Comparison of ENCODE assay signal across 1 cellular context in genomic region chr17:31936615-31937609, GRCh38.
TF ChIP-seq lines count a peak whose summit lies in the region.
"Not testable (repeated sequence)": the region's sequence is repeated elsewhere in the genome, so short reads cannot be mapped to it uniquely, and the experiment has no call there.

Gene SUZ12, plus strand, starts transcription at chr17:31937007. Its CDS starts 240 bp downstream, at chr17:31937247.

TF ChIP-seq in K562, 482 proteins besides CTCF, POLR2A, EP300 and RAD21 (continued from another document):
- peak; percentile 62; the same call in 1 of the 2 replicates for TF ChIP-seq ARID4B (CRISPR knock-in tag; IDR thresholded peaks at IDR 0.05)
- TF ChIP-seq ZNF766 (CRISPR knock-in tag; conservative IDR thresholded peaks at IDR 0.05), result peak; percentile 60; the same call in 1 of the 2 replicates
- TF ChIP-seq PHF8 (IDR thresholded peaks at IDR 0.05; ENCODE audit: borderline replicate concordance, low read length), result peak; percentile 60; the same call in 1 of the 2 replicates
- 0 out of 2 replicates have a peak, but pooled peaks have one; percentile 17 for TF ChIP-seq ETS1 (conservative IDR thresholded peaks at IDR 0.05; ENCODE audit: control insufficient read depth, low read depth, low read length)
- peak; percentile 91 for TF ChIP-seq ZNF384 (IDR thresholded peaks at IDR 0.05; ENCODE audit: low read depth, low read length)
- 0 out of 2 replicates have a peak, but pooled peaks have one; percentile 25 for TF ChIP-seq POLR2AphosphoS2 (IDR thresholded peaks at IDR 0.05; ENCODE audit: low read length)
- TF ChIP-seq, protein P1, sequence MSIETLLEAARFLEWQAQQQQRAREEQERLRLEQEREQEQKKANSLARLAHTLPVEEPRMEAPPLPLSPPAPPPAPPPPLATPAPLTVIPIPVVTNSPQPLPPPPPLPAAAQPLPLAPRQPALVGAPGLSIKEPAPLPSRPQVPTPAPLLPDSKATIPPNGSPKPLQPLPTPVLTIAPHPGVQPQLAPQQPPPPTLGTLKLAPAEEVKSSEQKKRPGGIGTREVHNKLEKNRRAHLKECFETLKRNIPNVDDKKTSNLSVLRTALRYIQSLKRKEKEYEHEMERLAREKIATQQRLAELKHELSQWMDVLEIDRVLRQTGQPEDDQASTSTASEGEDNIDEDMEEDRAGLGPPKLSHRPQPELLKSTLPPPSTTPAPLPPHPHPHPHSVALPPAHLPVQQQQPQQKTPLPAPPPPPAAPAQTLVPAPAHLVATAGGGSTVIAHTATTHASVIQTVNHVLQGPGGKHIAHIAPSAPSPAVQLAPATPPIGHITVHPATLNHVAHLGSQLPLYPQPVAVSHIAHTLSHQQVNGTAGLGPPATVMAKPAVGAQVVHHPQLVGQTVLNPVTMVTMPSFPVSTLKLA (conservative IDR thresholded peaks at IDR 0.05), result peak in 1 of 2 experiments; percentile 49; a peak in 2 of 4 replicates
- TF ChIP-seq SUPT5H (IDR thresholded peaks at IDR 0.05), result peak; percentile 89
- TF ChIP-seq RBFOX2 (IDR thresholded peaks at IDR 0.05; ENCODE audit: low read depth, low read length), result peak; percentile 83
- TF ChIP-seq L3MBTL2 (IDR thresholded peaks at IDR 0.05), result peak; percentile 75
- peak; percentile 48; the same call in 1 of the 2 replicates for TF ChIP-seq MYBL2 (IDR thresholded peaks at IDR 0.05; ENCODE audit: low read depth)
- not testable (repeated sequence) for TF ChIP-seq MYBL2 (CRISPR knock-in tag; IDR thresholded peaks at IDR 0.05; ENCODE audit: borderline replicate concordance)
- TF ChIP-seq MBD2 (IDR thresholded peaks at IDR 0.05; ENCODE audit: borderline replicate concordance, low read depth), result peak; percentile 28; the same call in 1 of the 2 replicates
- TF ChIP-seq ATF7 (IDR thresholded peaks at IDR 0.05), result 0 out of 2 replicates have a peak, but pooled peaks have one; percentile 39
- TF ChIP-seq ARID2 (IDR thresholded peaks at IDR 0.05), result 0 out of 2 replicates have a peak, but pooled peaks have one; percentile 4
- TF ChIP-seq NRF1 (conservative IDR thresholded peaks at IDR 0.05 in 1 of 2, IDR thresholded peaks at IDR 0.05 in 1 of 2), result peak in 1 of 2 experiments; percentile 47; a peak in 3 of 4 replicates
- peak; percentile 35 for TF ChIP-seq SP2 (IDR thresholded peaks at IDR 0.05; ENCODE audit: extremely low read depth, low read depth, low read length, poor library complexity, severe bottlenecking)
- TF ChIP-seq, protein P2, sequence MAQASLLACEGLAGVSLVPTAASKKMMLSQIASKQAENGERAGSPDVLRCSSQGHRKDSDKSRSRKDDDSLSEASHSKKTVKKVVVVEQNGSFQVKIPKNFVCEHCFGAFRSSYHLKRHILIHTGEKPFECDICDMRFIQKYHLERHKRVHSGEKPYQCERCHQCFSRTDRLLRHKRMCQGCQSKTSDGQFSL (CRISPR knock-in tag; IDR thresholded peaks at IDR 0.05), result not testable (repeated sequence)
- TF ChIP-seq, protein P2 (tag; IDR thresholded peaks at IDR 0.05), result peak in 1 of 2 experiments; percentile 44; a peak in 1 of 4 replicates
- peak; percentile 54 for TF ChIP-seq CXXC5 (CRISPR knock-in tag; IDR thresholded peaks at IDR 0.05)
- TF ChIP-seq, protein P3, sequence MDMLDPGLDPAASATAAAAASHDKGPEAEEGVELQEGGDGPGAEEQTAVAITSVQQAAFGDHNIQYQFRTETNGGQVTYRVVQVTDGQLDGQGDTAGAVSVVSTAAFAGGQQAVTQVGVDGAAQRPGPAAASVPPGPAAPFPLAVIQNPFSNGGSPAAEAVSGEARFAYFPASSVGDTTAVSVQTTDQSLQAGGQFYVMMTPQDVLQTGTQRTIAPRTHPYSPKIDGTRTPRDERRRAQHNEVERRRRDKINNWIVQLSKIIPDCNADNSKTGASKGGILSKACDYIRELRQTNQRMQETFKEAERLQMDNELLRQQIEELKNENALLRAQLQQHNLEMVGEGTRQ (CRISPR knock-in tag; IDR thresholded peaks at IDR 0.05), result peak; percentile 21; the same call in 1 of the 2 replicates
- TF ChIP-seq EGR1 (conservative IDR thresholded peaks at IDR 0.05), result peak; percentile 37; the same call in 1 of the 2 replicates
- peak; percentile 77 for TF ChIP-seq POLR2B (IDR thresholded peaks at IDR 0.05; ENCODE audit: low read depth, partially characterized antibody)
- TF ChIP-seq RNF2 (IDR thresholded peaks at IDR 0.05), result peak; percentile 58; the same call in 1 of the 2 replicates
- TF ChIP-seq CBX1 (IDR thresholded peaks at IDR 0.05; ENCODE audit: low read depth), result peak; percentile 61; the same call in 1 of the 2 replicates
- TF ChIP-seq HDAC1 (IDR thresholded peaks at IDR 0.05), result 0 out of 4 replicates have a peak, but pooled peaks of 1 of the 2 experiments have one; percentile 43
- peak; percentile 89 for TF ChIP-seq RBM25 (IDR thresholded peaks at IDR 0.05; ENCODE audit: low read depth, low read length, severe bottlenecking)
- peak; percentile 76 for TF ChIP-seq POLR2AphosphoS5 (IDR thresholded peaks at IDR 0.05; ENCODE audit: control insufficient read depth, insufficient read depth, low read depth, low read length)
- TF ChIP-seq E2F6 (IDR thresholded peaks at IDR 0.05; ENCODE audit: borderline replicate concordance in 1 of 2, extremely low read depth in 1 of 2, insufficient read depth in 1 of 2, insufficient read length in 1 of 2, low read depth in 1 of 2, low read length in 1 of 2, poor library complexity in 1 of 2, severe bottlenecking in 1 of 2), result peak; percentile 65 to 75
- TF ChIP-seq ZNF589 (CRISPR knock-in tag; IDR thresholded peaks at IDR 0.05; ENCODE audit: low read depth), result peak; percentile 87
- TF ChIP-seq YY1 (IDR thresholded peaks at IDR 0.05; ENCODE audit: borderline replicate concordance in 1 of 3, control insufficient read depth in 1 of 3, extremely low read depth in 1 of 3, insufficient read depth in 3 of 3, insufficient read length in 1 of 3, insufficient replicate concordance in 2 of 3, low read depth in 1 of 3, low read length in 2 of 3), result peak in 2 of 3 experiments; percentile 63 to 67
